10 cellular contexts compared by ENCODE assay signal in the genomic region with DNA sequence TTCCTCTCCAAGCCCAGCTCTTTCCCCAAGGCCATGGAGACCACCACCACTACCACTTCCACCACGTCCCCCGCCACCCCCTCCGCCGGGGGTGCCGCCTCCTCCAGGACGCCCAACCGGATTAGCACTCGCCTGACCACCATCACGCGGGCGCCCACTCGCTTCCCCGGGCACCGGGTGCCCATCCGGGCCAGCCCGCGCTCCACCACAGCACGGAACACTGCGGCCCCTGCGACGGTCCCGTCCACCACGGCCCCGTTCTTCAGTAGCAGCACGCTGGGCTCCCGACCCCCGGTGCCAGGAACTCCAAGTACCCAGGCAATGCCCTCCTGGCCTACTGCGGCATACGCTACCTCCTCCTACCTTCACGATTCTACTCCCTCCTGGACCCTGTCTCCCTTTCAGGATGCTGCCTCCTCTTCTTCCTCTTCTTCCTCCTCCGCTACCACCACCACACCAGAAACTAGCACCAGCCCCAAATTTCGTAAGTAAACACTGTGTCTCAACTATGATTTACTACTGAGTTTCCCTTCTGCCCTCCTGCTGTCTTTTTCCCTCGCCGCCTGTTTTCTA. TPM values are rescaled to one million over a fixed set of nuclear protein-coding genes. Genes with fewer than 3 reads are reported as not detected.
A peak's percentile ranks its signal among the peaks of the same experiment; 100 is the strongest.
DNase-seq lines count a peak whose midpoint lies in the region; ATAC-seq, FAIRE-seq and TF ChIP-seq lines count a peak whose summit lies in the region.
"Had no signal": no experiment of that assay in that cellular context is flagged by ENCODE, and none has a peak within 500 bp of the region (broad histone marks: within the 10 kb centered on the region; RNA-seq: fewer than 3 reads in every experiment).

No MANE protein-coding gene starts in this region.

- H3K9me3 Mint-ChIP-seq in activated naive CD8-positive, alpha-beta T cell treated with anti-CD3 and anti-CD28 coated beads, Interleukin-2, amount 10 ng/mL, durations not matched to agents 7 days and 5 days, result no peaks in the 10 kb centered on the region

- no peaks in the 10 kb centered on the region for H3K9me3 ChIP-seq in cardiac muscle cell (ENCODE audit: low read depth)
- H3K9me3 ChIP-seq in small intestine (ENCODE audit: control insufficient read depth, low read depth), result no peaks in the 10 kb centered on the region

- intact Hi-C loops in cardiac septum (cut with DNase I), result no loop called here

- ATAC-seq in activated naive CD8-positive, alpha-beta T cell treated with anti-CD3 and anti-CD28 coated beads, Interleukin-2, amount 10 ng/mL, durations not matched to agents 7 days and 5 days (ENCODE audit: low read depth), result no peak
- no peak for ATAC-seq in GM19455 (IDR thresholded peaks at IDR 0.05; ENCODE audit: unreplicated experiment)

- peak overlapping the region; percentile 71 for H3K4me3 Mint-ChIP-seq in activated naive CD8-positive, alpha-beta T cell treated with anti-CD3 and anti-CD28 coated beads, Interleukin-2, amount 10 ng/mL, durations not matched to agents 7 days and 5 days

- H3K27me3 Mint-ChIP-seq in activated naive CD8-positive, alpha-beta T cell treated with anti-CD3 and anti-CD28 coated beads, Interleukin-2, amount 10 ng/mL, durations not matched to agents 7 days and 5 days, result peaks cover 41% of the 10 kb centered on the region

- POLR2A ChIA-PET in activated naive CD8-positive, alpha-beta T cell treated with anti-CD3 and anti-CD28 coated beads, Interleukin-2, amount 10 ng/mL, durations not matched to agents 7 days and 5 days (lab: Charles Lee), result no interaction called here

- H3K36me3 Mint-ChIP-seq in activated naive CD8-positive, alpha-beta T cell treated with anti-CD3 and anti-CD28 coated beads, Interleukin-2, amount 10 ng/mL, durations not matched to agents 7 days and 5 days, result no peaks in the 10 kb centered on the region

- no peak for FAIRE-seq in small intestine (lab: Jason Lieb, UNC)
- FAIRE-seq: keratinocyte had no signal

- no peak overlapping the region for H3K27ac ChIP-seq in cardiac muscle cell
- peak overlapping the region; percentile 38 for H3K27ac ChIP-seq in layer of hippocampus (ENCODE audit: low read depth, low read length)
- peak overlapping the region; percentile 65 for H3K27ac ChIP-seq in temporal lobe (ENCODE audit: low read depth, low read length)
- H3K27ac ChIP-seq in small intestine (ENCODE audit: low read depth in 1 of 2, low read length in 1 of 2), result no peak overlapping the region

- no peak for TF ChIP-seq CTCF in cardiac muscle cell (IDR thresholded peaks at IDR 0.05; ENCODE audit: low read depth, low read length)

- DNase-seq in cardiac muscle cell (ENCODE audit: low read depth in 1 of 2, low spot score in 1 of 2) (no peak), cardiac septum (ENCODE audit: low spot score) (no peak), small intestine (no peak), NCI-H1417 treated with DMSO at 0.1 percent for 48 hours (lab: John Stamatoyannopoulos, UW) (no peak)
- DNase-seq in activated naive CD8-positive, alpha-beta T cell treated with anti-CD3 and anti-CD28 coated beads, Interleukin-2, amount 10 ng/mL, durations not matched to agents 7 days and 5 days, result no peak
- DNase-seq: activated CD4-positive, alpha-beta T cell treated with anti-CD3 and anti-CD28 coated beads for 48 hours had no signal

- H3K36me3 ChIP-seq in cardiac muscle cell (no peaks in the 10 kb centered on the region), small intestine (ENCODE audit: control insufficient read depth in 2 of 2, insufficient read depth in 2 of 2, low read length in 2 of 2) (no peaks in the 10 kb centered on the region)

- peaks cover 2% of the 10 kb centered on the region for H3K4me1 Mint-ChIP-seq in activated naive CD8-positive, alpha-beta T cell treated with anti-CD3 and anti-CD28 coated beads, Interleukin-2, amount 10 ng/mL, durations not matched to agents 7 days and 5 days

- no peak overlapping the region for H3K27ac Mint-ChIP-seq in activated naive CD8-positive, alpha-beta T cell treated with anti-CD3 and anti-CD28 coated beads, Interleukin-2, amount 10 ng/mL, durations not matched to agents 7 days and 5 days

- H3K4me3 ChIP-seq in cardiac muscle cell (peak overlapping the region; percentile 42), small intestine (ENCODE audit: low read depth in 1 of 2, low read length in 2 of 2) (no peak overlapping the region)

- H3K4me1 ChIP-seq in cardiac muscle cell (ENCODE audit: low read depth) (no peaks in the 10 kb centered on the region), small intestine (ENCODE audit: control insufficient read depth in 2 of 2, insufficient read depth in 1 of 2, low read depth in 1 of 2, low read length in 1 of 2) (no peaks in the 10 kb centered on the region)

- H3K27me3 ChIP-seq in cardiac muscle cell (peaks cover 67% of the 10 kb centered on the region), layer of hippocampus (ENCODE audit: control insufficient read depth, insufficient read depth, low read length) (peaks cover 2% of the 10 kb centered on the region), small intestine (ENCODE audit: control insufficient read depth in 2 of 2, insufficient read depth in 2 of 2, low read length in 2 of 2) (peaks cover 14 to 24% of the 10 kb centered on the region in 2 donors)

- WGBS in small intestine, 3 donors, result 7 to 24% (median 10%) methylated on average over 32 to 34 of the region's 34 CpGs

RNA-seq across cellular contexts. Expression of a gene that starts 0.8 kb away (rescaled TPM):
- total RNA-seq in cardiac muscle cell (0.42 and 0.48 TPM in 2 replicates), cardiac septum (0.57 TPM), temporal lobe (14.0 TPM)
- polyA plus RNA-seq in cardiac muscle cell (0.55 and 0.85 TPM in 2 replicates), small intestine (under 1 TPM in 1 of 3 donors, not detected in 2; 0.72 TPM)
- total RNA-seq in activated naive CD8-positive, alpha-beta T cell treated with anti-CD3 and anti-CD28 coated beads, Interleukin-2, amount 10 ng/mL, durations not matched to agents 7 days and 5 days, result not detected
- polyA plus RNA-seq: keratinocyte had no signal

Comparison
In these comparisons a context has a peak if more than half of its experiments do, and no peak if none do; other contexts are left out.
1. H3K27ac ChIP-seq: peak in layer of hippocampus (single experiment) and temporal lobe (single experiment); none in cardiac muscle cell (single experiment) and small intestine (0 of 2).